In the genomic region with DNA sequence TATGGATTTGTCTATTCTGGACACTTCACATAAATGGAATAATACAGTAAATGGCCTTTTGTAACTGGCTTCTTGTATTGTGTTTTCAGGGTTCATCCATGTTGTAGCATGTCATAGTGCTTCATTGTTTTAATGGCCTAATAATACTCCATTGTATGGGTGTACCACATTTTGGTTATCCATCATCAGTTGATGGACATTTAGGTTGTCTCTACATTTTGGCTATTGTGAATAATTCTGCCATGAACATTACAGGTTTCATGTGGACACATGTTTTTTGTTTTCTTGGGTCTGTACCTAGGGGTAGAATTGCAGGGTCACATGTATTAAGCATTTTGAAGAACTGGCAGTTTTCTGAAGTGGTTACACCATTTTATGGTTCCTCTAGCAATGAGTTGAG, we compare ENCODE assay signal across 24 cellular contexts.
DNase-seq lines count a peak whose midpoint lies in the region; ATAC-seq, FAIRE-seq and TF ChIP-seq lines count a peak whose summit lies in the region.
"Had no signal": no experiment of that assay in that cellular context is flagged by ENCODE, and none has a peak within 500 bp of the region (broad histone marks: within the 10 kb centered on the region; RNA-seq: fewer than 3 reads in every experiment).

No MANE protein-coding gene starts in this region.

- FAIRE-seq in HepG2 (lab: Jason Lieb, UNC) (no peak), K562 (lab: Jason Lieb, UNC) (no peak)
- FAIRE-seq: GM12878, GM12892, GM18507 had no signal

- H4K20me1 ChIP-seq in SK-N-SH (ENCODE audit: insufficient read depth) (peaks cover 47% of the 10 kb centered on the region), HepG2 (ENCODE audit: insufficient read depth, low read length) (no peaks in the 10 kb centered on the region), K562 (replicated peaks; ENCODE audit: control insufficient read depth, insufficient read depth, low read length) (no peaks in the 10 kb centered on the region)

- no peaks in the 10 kb centered on the region for H3K9me2 ChIP-seq in SK-N-SH

- H3K4me1 ChIP-seq in SK-N-SH (ENCODE audit: control insufficient read depth in 1 of 2, insufficient read depth in 2 of 2, low read depth in 1 of 2, low read length in 1 of 2) (peaks cover 1 to 10% of the 10 kb centered on the region in 2 experiments; a peak in 3 of 4 replicates), HepG2 (ENCODE audit: insufficient read depth, low read length) (peaks cover 16% of the 10 kb centered on the region), right lobe of liver (no peaks in the 10 kb centered on the region), K562 (replicated peaks in 1 of 2; ENCODE audit: control insufficient read depth in 2 of 2, insufficient read depth in 2 of 2, low read length in 2 of 2) (no peaks in the 10 kb centered on the region)
- H3K4me1 ChIP-seq: A549 had no signal

- TF ChIP-seq EP300 in SK-N-SH (IDR thresholded peaks at IDR 0.05; ENCODE audit: borderline replicate concordance in 1 of 2, low read depth in 1 of 2, low read length in 1 of 2) (no peak), HepG2 (IDR thresholded peaks at IDR 0.05; ENCODE audit: low read depth in 2 of 2, low read length in 2 of 2) (no peak), HepG2 (CRISPR knock-in tag; IDR thresholded peaks at IDR 0.05; ENCODE audit: borderline replicate concordance) (no peak), K562 (IDR thresholded peaks at IDR 0.05; ENCODE audit: low read length) (no peak)

- no peak for ATAC-seq in SK-N-SH treated with all-trans-retinoic acid at 6 μM for 48 hours
- no peak for ATAC-seq in HepG2
- ATAC-seq in right lobe of liver = no peak
- ATAC-seq in K562 = no peak
- no peak for ATAC-seq in HG02678 (IDR thresholded peaks at IDR 0.05; ENCODE audit: unreplicated experiment)
- ATAC-seq: A549; CD8-positive, alpha-beta T cell; GM12878 had no signal

- POLR2A ChIA-PET in SK-N-SH (lab: Yijun Ruan, JAX) = no interaction called here
- POLR2A ChIA-PET in HepG2 (lab: Yijun Ruan, JAX) = no interaction called here
- POLR2A ChIA-PET in K562 (lab: Yijun Ruan, JAX) = no interaction called here

- no peaks in the 10 kb centered on the region for H3K9me3 ChIP-seq in SK-N-SH
- no peaks in the 10 kb centered on the region for H3K9me3 ChIP-seq in HepG2 (ENCODE audit: low read length)
- no peaks in the 10 kb centered on the region for H3K9me3 ChIP-seq in right lobe of liver
- no peaks in the 10 kb centered on the region for H3K9me3 ChIP-seq in K562 (replicated peaks; ENCODE audit: control insufficient read depth, insufficient read depth, low read depth, low read length)

- TF ChIP-seq RAD21 in SK-N-SH (IDR thresholded peaks at IDR 0.05; ENCODE audit: low read length) (no peak), HepG2 (CRISPR knock-in tag; IDR thresholded peaks at IDR 0.05) (no peak), K562 (CRISPR knock-in tag; conservative IDR thresholded peaks at IDR 0.05 in 1 of 2, IDR thresholded peaks at IDR 0.05 in 1 of 2) (no peak)

- H3K4me2 ChIP-seq in SK-N-SH (no peak overlapping the region), HepG2 (ENCODE audit: low read depth, low read length) (no peak overlapping the region), K562 (ENCODE audit: insufficient read depth, low read length) (no peak overlapping the region)
- H3K4me2 ChIP-seq: A549 had no signal

- H3K27ac ChIP-seq in SK-N-SH (ENCODE audit: low read depth in 2 of 2, low read length in 1 of 2) (no peak overlapping the region), HepG2 (ENCODE audit: extremely low read length, insufficient read depth, low read length) (no peak overlapping the region), right lobe of liver (no peak overlapping the region), K562 (ENCODE audit: extremely low read depth, low read depth, low read length) (no peak overlapping the region)
- H3K27ac ChIP-seq: 22Rv1, A549, C4-2B had no signal

- H3F3A ChIP-seq in SK-N-SH (replicated peaks; ENCODE audit: insufficient read depth) = peaks cover 16% of the 10 kb centered on the region

- H3K9ac ChIP-seq in SK-N-SH = no peak overlapping the region
- H3K9ac ChIP-seq in HepG2 (ENCODE audit: insufficient read depth, low read depth, low read length) = no peak overlapping the region
- H3K9ac ChIP-seq in K562 (ENCODE audit: insufficient read depth in 1 of 2, low read depth in 2 of 2, low read length in 2 of 2) = no peak overlapping the region
- H3K9ac ChIP-seq: BLaER1 treated with 17β-estradiol and CSF1 and Interleukin-3, amounts not matched to agents 10 nM and 100 nM had no signal

- TF ChIP-seq CTCF in SK-N-SH (IDR thresholded peaks at IDR 0.05) (no peak), HepG2 (CRISPR knock-in tag; IDR thresholded peaks at IDR 0.05) (no peak), right lobe of liver (IDR thresholded peaks at IDR 0.05) (no peak), K562 (IDR thresholded peaks at IDR 0.05 in 2 of 3, conservative IDR thresholded peaks at IDR 0.05 in 1 of 3; ENCODE audit: insufficient read depth in 2 of 3, low read depth in 1 of 3, low read length in 3 of 3) (no peak)

- in situ Hi-C loops in HepG2 (cut with HindIII; ENCODE audit: extremely low pct_ligation_motif_present, low pct_unique_long_range_greater_than_20kb) (no loop called here), K562 (cut with MboI) (no loop called here)

- H2AFZ ChIP-seq in SK-N-SH (ENCODE audit: low read depth) (no peak overlapping the region), HepG2 (ENCODE audit: low read length) (no peak overlapping the region), K562 (ENCODE audit: low read depth, low read length) (no peak overlapping the region)

- no peak for DNase-seq in SK-N-SH
- DNase-seq in HepG2 (ENCODE audit: low spot score) = no peak
- no peak for DNase-seq in right lobe of liver
- no peak for DNase-seq in K562 (ENCODE audit: extremely low read depth in 1 of 4, low spot score in 3 of 4)
- DNase-seq in posterior vena cava (ENCODE audit: low spot score) = no peak
- DNase-seq: AML-193; CD4-positive, alpha-beta T cell; CD8-positive, alpha-beta T cell; DMS 273 treated with DMSO at 0.1 percent for 48 hours; DMS153; DMS53; DMS79; DND-41; EL; GDM1 had no signal

- intact Hi-C loops in HepG2 (cut with micrococcal nuclease; ENCODE audit: unreplicated experiment) = no loop called here
- intact Hi-C loops in right lobe of liver (cut with DNase I) = no loop called here
- intact Hi-C loops in K562 (cut with micrococcal nuclease) = no loop called here
- intact Hi-C loops in posterior vena cava (cut with DNase I) = no loop called here

- H3K9me1 ChIP-seq in K562 (ENCODE audit: control insufficient read depth, insufficient read depth, low read length) = no peaks in the 10 kb centered on the region

- no peak overlapping the region for H3K4me3 ChIP-seq in SK-N-SH (ENCODE audit: low read depth in 2 of 2, low read length in 1 of 2)
- H3K4me3 ChIP-seq in HepG2 (replicated peaks in 1 of 3; ENCODE audit: insufficient read depth in 1 of 3, low read depth in 2 of 3, low read length in 3 of 3) = no peak overlapping the region
- no peak overlapping the region for H3K4me3 ChIP-seq in right lobe of liver
- H3K4me3 ChIP-seq in K562 = no peak overlapping the region
- H3K4me3 ChIP-seq: A549, GM12878 had no signal

- CTCF ChIA-PET in SK-N-SH (lab: Yijun Ruan, JAX) = no interaction called here
- CTCF ChIA-PET in HepG2 (lab: Yijun Ruan, JAX; ENCODE audit: low intra/inter-chr PET ratio, low total read pairs) = no interaction called here
- CTCF ChIA-PET in K562 (lab: Yijun Ruan, JAX; ENCODE audit: low intra/inter-chr PET ratio) = no interaction called here

- H3K79me2 ChIP-seq in SK-N-SH (ENCODE audit: insufficient read depth) (peaks cover 84% of the 10 kb centered on the region), HepG2 (ENCODE audit: insufficient read depth, low read length) (no peaks in the 10 kb centered on the region), K562 (ENCODE audit: control insufficient read depth, insufficient read depth, low read length) (no peaks in the 10 kb centered on the region)

- H3K27me3 ChIP-seq in SK-N-SH (ENCODE audit: insufficient read depth) (no peaks in the 10 kb centered on the region), HepG2 (ENCODE audit: control insufficient read depth in 1 of 2, insufficient read depth in 2 of 2, low read length in 2 of 2) (no peaks in the 10 kb centered on the region), right lobe of liver (no peaks in the 10 kb centered on the region), K562 (ENCODE audit: control insufficient read depth in 2 of 2, insufficient read depth in 2 of 2, low read length in 2 of 2) (no peaks in the 10 kb centered on the region)
- H3K27me3 ChIP-seq: BLaER1 treated with 17β-estradiol and CSF1 and Interleukin-3, amounts not matched to agents 10 nM and 100 nM had no signal

- H3K36me3 ChIP-seq in SK-N-SH (replicated peaks in 1 of 2; ENCODE audit: control insufficient read depth in 1 of 2, insufficient read depth in 2 of 2, low read length in 1 of 2) = peaks cover 9 to 24% of the 10 kb centered on the region in 2 experiments
- H3K36me3 ChIP-seq in HepG2 (replicated peaks in 1 of 2; ENCODE audit: control insufficient read depth in 1 of 2, insufficient read depth in 2 of 2, low read length in 2 of 2) = peaks cover 0 to 2% of the 10 kb centered on the region in 2 experiments; a peak in 1 of 5 replicates
- H3K36me3 ChIP-seq in right lobe of liver = no peaks in the 10 kb centered on the region
- no peaks in the 10 kb centered on the region for H3K36me3 ChIP-seq in K562 (ENCODE audit: control insufficient read depth, insufficient read depth, low read length)

- TF ChIP-seq POLR2A in HepG2 (IDR thresholded peaks at IDR 0.05; ENCODE audit: insufficient read depth in 1 of 2, low read depth in 2 of 2, low read length in 2 of 2) (no peak), right lobe of liver (IDR thresholded peaks at IDR 0.05) (no peak), K562 (conservative IDR thresholded peaks at IDR 0.05) (no peak)

- no TSS peak for BruUV-seq in HepG2 (replicated peaks; lab: Mats Ljungman, UMichigan)
- BruUV-seq in K562 (replicated peaks; lab: Mats Ljungman, UMichigan) = no TSS peak

TF ChIP-seq in SK-N-SH, 30 proteins besides CTCF, POLR2A, EP300 and RAD21 (continues in another document):
- TF ChIP-seq, protein P1, sequence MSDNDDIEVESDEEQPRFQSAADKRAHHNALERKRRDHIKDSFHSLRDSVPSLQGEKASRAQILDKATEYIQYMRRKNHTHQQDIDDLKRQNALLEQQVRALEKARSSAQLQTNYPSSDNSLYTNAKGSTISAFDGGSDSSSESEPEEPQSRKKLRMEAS (IDR thresholded peaks at IDR 0.05; ENCODE audit: low read depth) = no peak

TF ChIP-seq in HepG2, 621 proteins besides CTCF, POLR2A, EP300 and RAD21 (continues in another document):
- no peak for TF ChIP-seq ZNF678 (CRISPR knock-in tag; IDR thresholded peaks at IDR 0.05)

TF ChIP-seq in K562, 482 proteins besides CTCF, POLR2A, EP300 and RAD21:
- TF ChIP-seq ZNF134 (CRISPR knock-in tag; conservative IDR thresholded peaks at IDR 0.05) = peak; percentile 62; the same call in 1 of the 2 replicates
- TF ChIP-seq, protein P2, sequence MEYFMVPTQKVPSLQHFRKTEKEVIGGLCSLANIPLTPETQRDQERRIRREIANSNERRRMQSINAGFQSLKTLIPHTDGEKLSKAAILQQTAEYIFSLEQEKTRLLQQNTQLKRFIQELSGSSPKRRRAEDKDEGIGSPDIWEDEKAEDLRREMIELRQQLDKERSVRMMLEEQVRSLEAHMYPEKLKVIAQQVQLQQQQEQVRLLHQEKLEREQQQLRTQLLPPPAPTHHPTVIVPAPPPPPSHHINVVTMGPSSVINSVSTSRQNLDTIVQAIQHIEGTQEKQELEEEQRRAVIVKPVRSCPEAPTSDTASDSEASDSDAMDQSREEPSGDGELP (CRISPR knock-in tag; IDR thresholded peaks at IDR 0.05; ENCODE audit: borderline replicate concordance) = no peak
TF ChIP-seq in K562: peak in this region for 1.
